Comparison of ENCODE assay signal across 8 cellular contexts in genomic region chr6:35343092-35343834, GRCh38. TPM values are rescaled to one million over a fixed set of nuclear protein-coding genes. Genes with fewer than 3 reads are reported as not detected.
A peak's percentile ranks its signal among the peaks of the same experiment; 100 is the strongest.
DNase-seq lines count a peak whose midpoint lies in the region; ATAC-seq and TF ChIP-seq lines count a peak whose summit lies in the region.

No MANE protein-coding gene starts in this region.

- H3K27ac ChIP-seq in ascending aorta (peak overlapping the region; percentile 89 to 93), smooth muscle cell (ENCODE audit: low read depth) (peak overlapping the region; percentile 74)

- H3K4me2 ChIP-seq in smooth muscle cell, result peak overlapping the region; percentile 94

- DNase-seq in BE2C (peak; percentile 47), M059J (ENCODE audit: low read depth) (peak; percentile 32), ascending aorta (ENCODE audit: low spot score in 2 of 2) (peak in 1 of 2 donors; percentile 77), immature natural killer cell (no peak), smooth muscle cell (lab: John Stamatoyannopoulos, UW; ENCODE audit: unreplicated experiment) (no peak), NCI-H524 treated with DMSO at 0.1 percent for 48 hours (lab: John Stamatoyannopoulos, UW) (no peak)

- H3K27me3 ChIP-seq in BE2C (no peaks in the 10 kb centered on the region), ascending aorta (no peaks in the 10 kb centered on the region), smooth muscle cell (ENCODE audit: low read depth) (no peaks in the 10 kb centered on the region)

- peaks cover 44% of the 10 kb centered on the region for H4K20me1 ChIP-seq in smooth muscle cell (ENCODE audit: low read depth)

- H3K9me3 ChIP-seq in BE2C, result no peaks in the 10 kb centered on the region
- H3K9me3 ChIP-seq in ascending aorta, result no peaks in the 10 kb centered on the region
- H3K9me3 ChIP-seq in smooth muscle cell (replicated peaks; ENCODE audit: low read depth), result no peaks in the 10 kb centered on the region

- peak overlapping the region; percentile 88 for H3K4me3 ChIP-seq in BE2C (ENCODE audit: low read depth, low read length)
- H3K4me3 ChIP-seq in ascending aorta, result peak overlapping the region; percentile 82 to 90
- H3K4me3 ChIP-seq in smooth muscle cell, result peak overlapping the region; percentile 86

- H3K36me3 Mint-ChIP-seq in immature natural killer cell, result peaks cover 3 to 18% (median 3%) of the 10 kb centered on the region in 3 donors

- H3K4me1 ChIP-seq in BE2C (peaks cover 15% of the 10 kb centered on the region), ascending aorta (peaks cover 0 to 11% of the 10 kb centered on the region in 2 donors), smooth muscle cell (ENCODE audit: low read depth) (no peaks in the 10 kb centered on the region)

- intact Hi-C loops in ascending aorta (cut with DNase I), result loop anchor here (2.0 kb wide), 1 partner anchor 26 kb away; no protein-coding TSS in a partner anchor

- H3K4me3 Mint-ChIP-seq in immature natural killer cell, result peak overlapping the region; percentile 88 to 97 (median 89)

- 40% methylated on average over 13 of the region's 13 CpGs for WGBS in smooth muscle cell (ENCODE audit: low lambda C conversion rate)

- peak overlapping the region; percentile 65 to 91 (median 86) for H3K27ac Mint-ChIP-seq in immature natural killer cell

- ATAC-seq in GM18907 (IDR thresholded peaks at IDR 0.05; ENCODE audit: unreplicated experiment), result no peak
- ATAC-seq in HG03135 (IDR thresholded peaks at IDR 0.05; ENCODE audit: unreplicated experiment), result no peak

- H3K4me1 Mint-ChIP-seq in immature natural killer cell, result peaks cover 25 to 46% of the 10 kb centered on the region in 2 donors

- peak overlapping the region; percentile 41 for H2AFZ ChIP-seq in smooth muscle cell (ENCODE audit: low read depth)

- peaks cover 2 to 5% (median 3%) of the 10 kb centered on the region in 3 donors for H3K27me3 Mint-ChIP-seq in immature natural killer cell (ENCODE audit: low read depth in 3 of 3)

- TF ChIP-seq CTCF in BE2C (IDR thresholded peaks at IDR 0.05; ENCODE audit: low read depth, low read length), result no peak
- TF ChIP-seq CTCF in ascending aorta (IDR thresholded peaks at IDR 0.05), result no peak
- no peak for TF ChIP-seq CTCF in smooth muscle cell (IDR thresholded peaks at IDR 0.05; ENCODE audit: borderline replicate concordance, insufficient read depth, poor library complexity, severe bottlenecking)

- H3F3A ChIP-seq in smooth muscle cell (ENCODE audit: low read depth), result no peaks in the 10 kb centered on the region

- H3K9ac ChIP-seq in smooth muscle cell (ENCODE audit: low read depth), result peak overlapping the region; percentile 96

- H3K79me2 ChIP-seq in smooth muscle cell (ENCODE audit: low read depth), result peaks cover 47% of the 10 kb centered on the region

- peaks cover 0 to under 1% (median 0%) of the 10 kb centered on the region in 6 donors for H3K9me3 Mint-ChIP-seq in immature natural killer cell

- H3K36me3 ChIP-seq in BE2C, result peaks cover 17% of the 10 kb centered on the region; the same call in 1 of the 2 replicates
- H3K36me3 ChIP-seq in ascending aorta, result peaks cover 9 to 10% of the 10 kb centered on the region in 2 donors
- H3K36me3 ChIP-seq in smooth muscle cell (ENCODE audit: low read depth), result no peaks in the 10 kb centered on the region

RNA-seq across cellular contexts. Expression of gene PPARD, which starts 0.9 kb away (rescaled TPM):
- 30.0 TPM for polyA plus RNA-seq in BE2C (2012; ENCODE audit: insufficient read depth, insufficient read length, low read depth)
- 12.5 and 22.7 TPM in 2 replicates for total RNA-seq in M059J (2014; rRNA removed; shearing (Covaris generic))
- total RNA-seq in ascending aorta, result 21.1 TPM
- 1 to 10 TPM in 2 of 3 donors, under 1 TPM in 1; 0.98 to 6.0 (median 2.0) TPM for polyA plus RNA-seq in immature natural killer cell
- total RNA-seq in smooth muscle cell, result 8.2 and 10.6 TPM in 2 replicates
- polyA plus RNA-seq in smooth muscle cell, result 25.7 and 31.1 TPM in 2 replicates

RNA-seq across cellular contexts. Expression of gene DEF6, which starts 45.6 kb away (rescaled TPM):
- 2.5 TPM for polyA plus RNA-seq in BE2C (2012; ENCODE audit: insufficient read depth, insufficient read length, low read depth)
- 0.44 and 0.57 TPM in 2 replicates for total RNA-seq in M059J (2014; rRNA removed; shearing (Covaris generic))
- 20.1 TPM for total RNA-seq in ascending aorta
- 100 to 1,000 TPM in 1 of 3 donors, 10 to 100 TPM in 2; 90.7 to 226 (median 95.1) TPM for polyA plus RNA-seq in immature natural killer cell
- total RNA-seq in smooth muscle cell, result 2.2 and 3.6 TPM in 2 replicates
- polyA plus RNA-seq in smooth muscle cell, result 2.8 and 7.0 TPM in 2 replicates

Comparison
In these comparisons a context has a peak if more than half of its experiments do, and no peak if none do; other contexts are left out.
1. DNase-seq: peak in BE2C (single experiment) and M059J (single experiment); none in immature natural killer cell (0 of 3), smooth muscle cell (single experiment) and NCI-H524 treated with DMSO at 0.1 percent for 48 hours (single experiment).
2. Peak in every context shown above with its lines, with median percentiles within 50 percentile points of each other: H3K4me3 ChIP-seq.